ENCODE assay signal across 1 cellular context in genomic region chr9:105259731-105260612, GRCh38.
TF ChIP-seq lines count a peak whose summit lies in the region.

No MANE protein-coding gene starts in this region.

TF ChIP-seq in liver, 16 proteins besides CTCF, POLR2A, EP300 and RAD21 (continued from another document):
- TF ChIP-seq GABPA (IDR thresholded peaks at IDR 0.05 in 1 of 2, conservative IDR thresholded peaks at IDR 0.05 in 1 of 2) (no peak), FOXA1 (IDR thresholded peaks at IDR 0.05) (no peak), JUND (IDR thresholded peaks at IDR 0.05) (no peak), SP1 (IDR thresholded peaks at IDR 0.05) (no peak), RXRA (IDR thresholded peaks at IDR 0.05) (peak; percentile 36 to 59), EGR1 (IDR thresholded peaks at IDR 0.05; ENCODE audit: low read depth in 2 of 2) (no peak), HNF4G (IDR thresholded peaks at IDR 0.05) (no peak), TAF1 (conservative IDR thresholded peaks at IDR 0.05) (no peak), FOXA2 (IDR thresholded peaks at IDR 0.05) (no peak), ATF3 (IDR thresholded peaks at IDR 0.05) (no peak), REST (IDR thresholded peaks at IDR 0.05) (no peak)
